14 cellular contexts compared by ENCODE assay signal in the genomic region with DNA sequence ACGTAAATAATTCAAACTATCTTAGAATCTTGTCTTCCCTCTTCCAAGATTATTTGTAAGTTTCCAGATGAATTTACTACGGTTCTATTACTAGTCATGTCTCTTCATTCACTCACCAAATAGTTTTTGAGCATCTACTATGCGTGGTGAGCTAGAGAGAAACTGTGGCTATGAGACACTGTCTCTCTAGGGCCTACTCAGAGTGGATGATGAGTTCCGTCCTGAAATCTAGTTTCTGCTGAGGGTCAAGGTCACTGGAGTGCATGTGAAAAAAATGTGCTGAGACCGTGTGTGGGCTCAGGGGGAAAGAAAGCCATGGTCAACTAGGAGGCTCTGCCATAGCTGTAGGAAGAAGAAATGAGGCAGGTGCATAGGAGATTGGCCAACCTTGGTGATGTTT.
DNase-seq lines count a peak whose midpoint lies in the region; ATAC-seq and TF ChIP-seq lines count a peak whose summit lies in the region.
"Had no signal": no experiment of that assay in that cellular context is flagged by ENCODE, and none has a peak within 500 bp of the region (broad histone marks: within the 10 kb centered on the region; RNA-seq: fewer than 3 reads in every experiment).

No MANE protein-coding gene starts in this region.

- CTCF ChIA-PET in CD4-positive, alpha-beta T cell (lab: Charles Lee), result interaction anchor here (0.5 to 1.0 kb wide), 2 partner anchors 21 to 262 kb away, joined by 3 read pairs; no protein-coding TSS in a partner anchor

- ATAC-seq in CD4-positive, alpha-beta T cell (ENCODE audit: poor library complexity), result no peak
- ATAC-seq in GM18517 (IDR thresholded peaks at IDR 0.05; ENCODE audit: unreplicated experiment) (peak; percentile 57), HG02610 (IDR thresholded peaks at IDR 0.05; ENCODE audit: unreplicated experiment) (peak; percentile 58), GM23338 (no peak), GM21786 (IDR thresholded peaks at IDR 0.05; ENCODE audit: unreplicated experiment) (no peak)
- ATAC-seq: activated CD8-positive, alpha-beta memory T cell treated with anti-CD3 and anti-CD28 coated beads, Interleukin-2, amount 10 ng/mL, durations not matched to agents 7 days and 5 days had no signal

- H3K9me3 ChIP-seq in CD4-positive, alpha-beta T cell (ENCODE audit: control insufficient read depth, low read length), result no peaks in the 10 kb centered on the region
- H3K9me3 ChIP-seq in Karpas-422 (ENCODE audit: low read length), result no peaks in the 10 kb centered on the region; the same call in 1 of the 2 replicates
- H3K9me3 ChIP-seq: uterus had no signal

- H3K36me3 ChIP-seq in Karpas-422 (ENCODE audit: insufficient read depth, low read length) (no peaks in the 10 kb centered on the region; the same call in 1 of the 2 replicates), GM23338 (ENCODE audit: insufficient read depth) (0 out of 2 replicates have a peak, but pooled peaks cover 3% of the 10 kb centered on the region)
- H3K36me3 ChIP-seq: uterus had no signal

- H3K9me2 ChIP-seq in Karpas-422 (replicated peaks; ENCODE audit: insufficient read depth, low read length) (no peaks in the 10 kb centered on the region), GM23338 (ENCODE audit: insufficient read depth) (peaks cover 9% of the 10 kb centered on the region)

- peak overlapping the region; percentile 93 for H3K27ac Mint-ChIP-seq in CD4-positive, alpha-beta T cell
- no peak overlapping the region for H3K27ac Mint-ChIP-seq in GM23338
- H3K27ac Mint-ChIP-seq: memory B cell had no signal

- H2AFZ ChIP-seq in Karpas-422 (ENCODE audit: low read length) (no peak overlapping the region), GM23338 (no peak overlapping the region)

- peak overlapping the region; percentile 16 for H3K4me3 Mint-ChIP-seq in CD4-positive, alpha-beta T cell
- no peak overlapping the region for H3K4me3 Mint-ChIP-seq in GM23338
- H3K4me3 Mint-ChIP-seq: activated CD8-positive, alpha-beta memory T cell treated with anti-CD3 and anti-CD28 coated beads, Interleukin-2, amount 10 ng/mL, durations not matched to agents 7 days and 5 days; memory B cell had no signal

- no peaks in the 10 kb centered on the region for H3K27me3 ChIP-seq in CD4-positive, alpha-beta T cell (ENCODE audit: control insufficient read depth, insufficient read depth, low read length)
- H3K27me3 ChIP-seq in Karpas-422 (ENCODE audit: low read length), result no peaks in the 10 kb centered on the region
- no peaks in the 10 kb centered on the region for H3K27me3 ChIP-seq in GM23338 (ENCODE audit: insufficient read depth)
- H3K27me3 ChIP-seq: uterus had no signal

- no peaks in the 10 kb centered on the region for H3F3A ChIP-seq in GM23338 (replicated peaks; ENCODE audit: low read depth)

- H3K27ac ChIP-seq in CD4-positive, alpha-beta T cell (ENCODE audit: low read depth, low read length), result no peak overlapping the region
- H3K27ac ChIP-seq in Karpas-422 (ENCODE audit: low read length) (peak overlapping the region; percentile 34; the same call in 1 of the 2 replicates), GM23338 (ENCODE audit: low read depth) (no peak overlapping the region)
- H3K27ac ChIP-seq: uterus had no signal

- peaks cover 6% of the 10 kb centered on the region for H3K9me3 Mint-ChIP-seq in CD4-positive, alpha-beta T cell
- H3K9me3 Mint-ChIP-seq in GM23338, result no peaks in the 10 kb centered on the region

- intact Hi-C loops in CD4-positive, alpha-beta T cell (cut with DNase I, micrococcal nuclease), result loop anchor here in 1 of 2 experiments (2.0 to 10.0 kb wide), 2 partner anchors 20 to 54 kb away; no protein-coding TSS in a partner anchor

- no peak for TF ChIP-seq CTCF in CD4-positive, alpha-beta T cell (IDR thresholded peaks at IDR 0.05)
- TF ChIP-seq CTCF in GM23338 (conservative IDR thresholded peaks at IDR 0.05; ENCODE audit: low read depth in 2 of 2), result no peak

- no peak for DNase-seq in CD4-positive, alpha-beta T cell
- DNase-seq in Karpas-422, result no peak
- DNase-seq in GM23338 (ENCODE audit: low spot score), result no peak
- no peak for DNase-seq in NCI-H524 treated with DMSO at 0.1 percent for 48 hours (lab: John Stamatoyannopoulos, UW)
- DNase-seq in T1000 (lab: John Stamatoyannopoulos, UW), result no peak
- DNase-seq: activated CD8-positive, alpha-beta memory T cell treated with anti-CD3 and anti-CD28 coated beads, Interleukin-2, amount 10 ng/mL, durations not matched to agents 7 days and 5 days; NCI-H2081 treated with DMSO at 0.1 percent for 48 hours; Right ventricle myocardium superior; stimulated activated naive CD4-positive, alpha-beta T cell; uterus had no signal

- no peaks in the 10 kb centered on the region for H3K36me3 Mint-ChIP-seq in CD4-positive, alpha-beta T cell (ENCODE audit: low read depth)
- H3K36me3 Mint-ChIP-seq in GM23338 (ENCODE audit: low read depth), result no peaks in the 10 kb centered on the region

- H3K4me2 ChIP-seq in Karpas-422 (ENCODE audit: low read depth, low read length, poor library complexity, severe bottlenecking) (peak overlapping the region; percentile 46), GM23338 (no peak overlapping the region)

- H3K9ac ChIP-seq in Karpas-422 (ENCODE audit: low read length), result no peak overlapping the region

- H3K4me3 ChIP-seq in Karpas-422 (ENCODE audit: low read length) (no peak overlapping the region), GM23338 (no peak overlapping the region)
- H3K4me3 ChIP-seq: uterus had no signal

- POLR2A ChIA-PET in CD4-positive, alpha-beta T cell (lab: Charles Lee), result interaction anchor here (0.7 to 7.8 kb wide), 4 partner anchors 17 to 98 kb away, joined by 3 to 52 read pairs (median 4); no protein-coding TSS in a partner anchor

- H3K4me1 Mint-ChIP-seq in CD4-positive, alpha-beta T cell (ENCODE audit: low read depth), result peaks cover 97% of the 10 kb centered on the region
- peaks cover 16% of the 10 kb centered on the region for H3K4me1 Mint-ChIP-seq in GM23338

- H3K79me2 ChIP-seq in Karpas-422 (ENCODE audit: low read length) (no peaks in the 10 kb centered on the region), GM23338 (replicated peaks; ENCODE audit: insufficient read depth) (no peaks in the 10 kb centered on the region)

- no peaks in the 10 kb centered on the region for H3K27me3 Mint-ChIP-seq in CD4-positive, alpha-beta T cell
- no peaks in the 10 kb centered on the region for H3K27me3 Mint-ChIP-seq in GM23338 (ENCODE audit: insufficient read depth, low read depth, poor library complexity)
- H3K27me3 Mint-ChIP-seq: activated CD8-positive, alpha-beta memory T cell treated with anti-CD3 and anti-CD28 coated beads, Interleukin-2, amount 10 ng/mL, durations not matched to agents 7 days and 5 days had no signal

- H4K20me1 ChIP-seq in Karpas-422 (ENCODE audit: insufficient read depth, low read depth, low read length) (no peaks in the 10 kb centered on the region), GM23338 (replicated peaks; ENCODE audit: insufficient read depth) (no peaks in the 10 kb centered on the region)

- peaks cover 18% of the 10 kb centered on the region for H3K4me1 ChIP-seq in Karpas-422 (ENCODE audit: low read length)
- peaks cover 5% of the 10 kb centered on the region; the same call in 1 of the 2 replicates for H3K4me1 ChIP-seq in GM23338 (ENCODE audit: insufficient read depth)
- H3K4me1 ChIP-seq: uterus had no signal

TF ChIP-seq in GM23338, 12 proteins besides CTCF, POLR2A, EP300 and RAD21 (continues in another document):
- TF ChIP-seq POLR2AphosphoS5 (IDR thresholded peaks at IDR 0.05; ENCODE audit: low read depth), result no peak

Comparison
In these comparisons a context has a peak if more than half of its experiments do, and no peak if none do; other contexts are left out.
1. ATAC-seq: peak in GM18517 (single experiment) and HG02610 (single experiment); none in CD4-positive, alpha-beta T cell (single experiment), GM23338 (single experiment) and GM21786 (single experiment).